1 cellular context compared by ENCODE assay signal in the genomic region with DNA sequence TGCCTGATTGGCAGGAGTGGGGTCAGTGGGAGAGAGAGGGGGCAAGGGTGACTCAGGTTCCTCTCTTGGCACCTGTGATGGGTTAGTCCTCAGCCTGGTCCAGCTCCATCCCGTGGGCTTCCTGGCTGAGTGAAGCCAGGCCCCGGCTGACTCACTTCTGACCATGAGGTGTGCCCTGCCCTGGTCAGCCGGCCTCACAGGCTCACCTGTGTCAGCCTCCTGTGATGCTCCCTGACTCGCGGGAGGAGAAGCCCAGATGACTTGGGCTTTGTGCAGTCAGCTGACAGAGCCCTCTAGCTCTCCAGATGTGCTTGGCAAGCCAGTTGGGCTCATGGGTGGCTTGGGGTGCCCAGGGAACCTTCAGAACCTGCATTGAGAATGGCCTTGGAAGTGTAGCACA.
TF ChIP-seq lines count a peak whose summit lies in the region.

No MANE protein-coding gene starts in this region.

TF ChIP-seq in IMR-90, 13 proteins besides CTCF, POLR2A, EP300 and RAD21 (continued from another document):
- TF ChIP-seq RCOR1 (IDR thresholded peaks at IDR 0.05; ENCODE audit: insufficient replicate concordance, low read length): no peak
- TF ChIP-seq, protein P1, sequence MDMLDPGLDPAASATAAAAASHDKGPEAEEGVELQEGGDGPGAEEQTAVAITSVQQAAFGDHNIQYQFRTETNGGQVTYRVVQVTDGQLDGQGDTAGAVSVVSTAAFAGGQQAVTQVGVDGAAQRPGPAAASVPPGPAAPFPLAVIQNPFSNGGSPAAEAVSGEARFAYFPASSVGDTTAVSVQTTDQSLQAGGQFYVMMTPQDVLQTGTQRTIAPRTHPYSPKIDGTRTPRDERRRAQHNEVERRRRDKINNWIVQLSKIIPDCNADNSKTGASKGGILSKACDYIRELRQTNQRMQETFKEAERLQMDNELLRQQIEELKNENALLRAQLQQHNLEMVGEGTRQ (IDR thresholded peaks at IDR 0.05; ENCODE audit: low read depth, low read length): no peak
